In genomic region chr1:198977909-198978308, GRCh38 we compare ENCODE assay signal across 26 cellular contexts.
A peak's percentile ranks its signal among the peaks of the same experiment; 100 is the strongest.
DNase-seq lines count a peak whose midpoint lies in the region; ATAC-seq, FAIRE-seq and TF ChIP-seq lines count a peak whose summit lies in the region.
"Had no signal": no experiment of that assay in that cellular context is flagged by ENCODE, and none has a peak within 500 bp of the region (broad histone marks: within the 10 kb centered on the region; RNA-seq: fewer than 3 reads in every experiment).

No MANE protein-coding gene starts in this region.

- no peaks in the 10 kb centered on the region for H3K9me3 Mint-ChIP-seq in activated CD4-positive, alpha-beta T cell treated with anti-CD3 and anti-CD28 coated beads for 36 hours (ENCODE audit: low read depth)
- H3K9me3 Mint-ChIP-seq in natural killer cell treated with Interleukin-12 subunit alpha and Interleukin-12 subunit beta and Interleukin-15 and Interleukin-18, amount 100 ng/mL, for 72 hours = no peaks in the 10 kb centered on the region
- no peaks in the 10 kb centered on the region for H3K9me3 Mint-ChIP-seq in natural killer cell
- no peaks in the 10 kb centered on the region for H3K9me3 Mint-ChIP-seq in stimulated activated effector memory CD8-positive, alpha-beta T cell treated with anti-CD3 and anti-CD28 coated beads, Interleukin-12 subunit alpha, Interleukin-12 subunit beta, amount 100 ng/mL, for 72 hours
- H3K9me3 Mint-ChIP-seq: CD4-positive, alpha-beta T cell had no signal

- H3K36me3 Mint-ChIP-seq in activated CD4-positive, alpha-beta T cell treated with anti-CD3 and anti-CD28 coated beads for 36 hours (ENCODE audit: low read depth) = no peaks in the 10 kb centered on the region
- H3K36me3 Mint-ChIP-seq in natural killer cell treated with Interleukin-12 subunit alpha and Interleukin-12 subunit beta and Interleukin-15 and Interleukin-18, amount 100 ng/mL, for 72 hours = no peaks in the 10 kb centered on the region
- no peaks in the 10 kb centered on the region for H3K36me3 Mint-ChIP-seq in natural killer cell
- no peaks in the 10 kb centered on the region for H3K36me3 Mint-ChIP-seq in stimulated activated effector memory CD8-positive, alpha-beta T cell treated with anti-CD3 and anti-CD28 coated beads, Interleukin-12 subunit alpha, Interleukin-12 subunit beta, amount 100 ng/mL, for 72 hours

- ATAC-seq in activated CD4-positive, alpha-beta T cell treated with anti-CD3 and anti-CD28 coated beads for 36 hours = peak; percentile 72
- ATAC-seq in natural killer cell treated with Interleukin-12 subunit alpha and Interleukin-12 subunit beta and Interleukin-15 and Interleukin-18, amount 100 ng/mL, for 72 hours = peak in 1 of 2 donors; percentile 68
- ATAC-seq in natural killer cell (no peak), GM18873 (IDR thresholded peaks at IDR 0.05; ENCODE audit: low FRiP score, unreplicated experiment) (no peak)
- ATAC-seq in stimulated activated effector memory CD8-positive, alpha-beta T cell treated with anti-CD3 and anti-CD28 coated beads, Interleukin-12 subunit alpha, Interleukin-12 subunit beta, amount 100 ng/mL, for 72 hours = peak; percentile 65
- ATAC-seq: SK-N-SH treated with all-trans-retinoic acid at 6 μM for 48 hours had no signal

- FAIRE-seq in small intestine (lab: Jason Lieb, UNC) = no peak
- FAIRE-seq: G401.6, H1 had no signal

- CTCF ChIA-PET in activated CD4-positive, alpha-beta T cell treated with anti-CD3 and anti-CD28 coated beads for 36 hours (lab: Charles Lee) = no interaction called here

- POLR2A ChIA-PET in activated CD4-positive, alpha-beta T cell treated with anti-CD3 and anti-CD28 coated beads for 36 hours (lab: Charles Lee) = no interaction called here

- H3K27me3 ChIP-seq in small intestine (ENCODE audit: control insufficient read depth in 2 of 2, insufficient read depth in 2 of 2, low read length in 2 of 2) = no peaks in the 10 kb centered on the region
- H3K27me3 ChIP-seq: BLaER1, Peyer's patch had no signal

- WGBS in small intestine, 3 donors = 71 to 93% (median 81%) methylated on average over 1 of the region's 1 CpG

- H3K27me3 Mint-ChIP-seq in activated CD4-positive, alpha-beta T cell treated with anti-CD3 and anti-CD28 coated beads for 36 hours = no peaks in the 10 kb centered on the region
- H3K27me3 Mint-ChIP-seq in natural killer cell treated with Interleukin-12 subunit alpha and Interleukin-12 subunit beta and Interleukin-15 and Interleukin-18, amount 100 ng/mL, for 72 hours = no peaks in the 10 kb centered on the region
- no peaks in the 10 kb centered on the region for H3K27me3 Mint-ChIP-seq in natural killer cell (ENCODE audit: low read depth in 2 of 2)
- H3K27me3 Mint-ChIP-seq: CD4-positive, alpha-beta T cell had no signal

- peaks cover 12% of the 10 kb centered on the region for H3K4me1 Mint-ChIP-seq in activated CD4-positive, alpha-beta T cell treated with anti-CD3 and anti-CD28 coated beads for 36 hours
- peaks cover 13 to 22% of the 10 kb centered on the region in 2 donors for H3K4me1 Mint-ChIP-seq in natural killer cell treated with Interleukin-12 subunit alpha and Interleukin-12 subunit beta and Interleukin-15 and Interleukin-18, amount 100 ng/mL, for 72 hours (ENCODE audit: low read depth in 2 of 2)
- peaks cover 0 to 5% of the 10 kb centered on the region in 2 donors for H3K4me1 Mint-ChIP-seq in natural killer cell
- no peaks in the 10 kb centered on the region for H3K4me1 Mint-ChIP-seq in stimulated activated effector memory CD8-positive, alpha-beta T cell treated with anti-CD3 and anti-CD28 coated beads, Interleukin-12 subunit alpha, Interleukin-12 subunit beta, amount 100 ng/mL, for 72 hours

- no peak overlapping the region for H3K27ac Mint-ChIP-seq in activated CD4-positive, alpha-beta T cell treated with anti-CD3 and anti-CD28 coated beads for 36 hours
- no peak overlapping the region for H3K27ac Mint-ChIP-seq in natural killer cell treated with Interleukin-12 subunit alpha and Interleukin-12 subunit beta and Interleukin-15 and Interleukin-18, amount 100 ng/mL, for 72 hours
- H3K27ac Mint-ChIP-seq in natural killer cell = no peak overlapping the region
- H3K27ac Mint-ChIP-seq in stimulated activated effector memory CD8-positive, alpha-beta T cell treated with anti-CD3 and anti-CD28 coated beads, Interleukin-12 subunit alpha, Interleukin-12 subunit beta, amount 100 ng/mL, for 72 hours = no peak overlapping the region
- H3K27ac Mint-ChIP-seq: CD4-positive, alpha-beta T cell had no signal

- TF ChIP-seq CTCF in natural killer cell (IDR thresholded peaks at IDR 0.05) = no peak

- no peaks in the 10 kb centered on the region for H3K36me3 ChIP-seq in small intestine (ENCODE audit: control insufficient read depth in 2 of 2, insufficient read depth in 2 of 2, low read length in 2 of 2)
- H3K36me3 ChIP-seq: BLaER1, Peyer's patch had no signal

- H3K4me3 ChIP-seq in small intestine (ENCODE audit: low read depth in 1 of 2, low read length in 2 of 2) = no peak overlapping the region
- H3K4me3 ChIP-seq: BLaER1, Peyer's patch had no signal

- intact Hi-C loops in activated CD4-positive, alpha-beta T cell treated with anti-CD3 and anti-CD28 coated beads for 36 hours (cut with DNase I, micrococcal nuclease) = no loop called here
- intact Hi-C loops in natural killer cell (cut with micrococcal nuclease) = no loop called here

- no peak overlapping the region for H3K27ac ChIP-seq in small intestine (ENCODE audit: low read depth in 1 of 2, low read length in 1 of 2)
- H3K27ac ChIP-seq: 22Rv1, BLaER1, KMS-11, Peyer's patch had no signal

- H3K9me3 ChIP-seq in small intestine (ENCODE audit: control insufficient read depth, low read depth) = no peaks in the 10 kb centered on the region
- H3K9me3 ChIP-seq: Caco-2, Peyer's patch had no signal

- no peaks in the 10 kb centered on the region for H3K4me1 ChIP-seq in small intestine (ENCODE audit: control insufficient read depth in 2 of 2, insufficient read depth in 1 of 2, low read depth in 1 of 2, low read length in 1 of 2)
- H3K4me1 ChIP-seq: BLaER1, Caco-2, Peyer's patch had no signal

- DNase-seq in activated CD4-positive, alpha-beta T cell treated with anti-CD3 and anti-CD28 coated beads for 36 hours = no peak
- no peak for DNase-seq in activated CD4-positive, alpha-beta T cell treated with anti-CD3 and anti-CD28 coated beads for 1 hour
- no peak for DNase-seq in natural killer cell treated with Interleukin-12 subunit alpha and Interleukin-12 subunit beta and Interleukin-15 and Interleukin-18, amount 100 ng/mL, for 72 hours (ENCODE audit: low spot score)
- DNase-seq in natural killer cell (no peak), NCI-H82 (lab: John Stamatoyannopoulos, UW) (peak; percentile 53), small intestine (no peak)
- DNase-seq in stimulated activated effector memory CD8-positive, alpha-beta T cell treated with anti-CD3 and anti-CD28 coated beads, Interleukin-12 subunit alpha, Interleukin-12 subunit beta, amount 100 ng/mL, for 72 hours (ENCODE audit: low spot score in 2 of 2) = no peak
- DNase-seq: ACHN; Caco-2; CD4-positive, alpha-beta T cell; DMS153; IMR-90; NCI-H1105; NCI-H146; NCI-H2029; NCI-H226; NCI-H510A treated with DMSO at 0.1 percent for 48 hours; NCI-H748 treated with DMSO at 0.1 percent for 48 hours; Peyer's patch had no signal

- no peak overlapping the region for H3K4me3 Mint-ChIP-seq in activated CD4-positive, alpha-beta T cell treated with anti-CD3 and anti-CD28 coated beads for 36 hours
- peak overlapping the region; percentile 56 for H3K4me3 Mint-ChIP-seq in natural killer cell treated with Interleukin-12 subunit alpha and Interleukin-12 subunit beta and Interleukin-15 and Interleukin-18, amount 100 ng/mL, for 72 hours
- H3K4me3 Mint-ChIP-seq in natural killer cell = no peak overlapping the region
- no peak overlapping the region for H3K4me3 Mint-ChIP-seq in stimulated activated effector memory CD8-positive, alpha-beta T cell treated with anti-CD3 and anti-CD28 coated beads, Interleukin-12 subunit alpha, Interleukin-12 subunit beta, amount 100 ng/mL, for 72 hours
- H3K4me3 Mint-ChIP-seq: CD4-positive, alpha-beta T cell had no signal

Comparison
In these comparisons a context has a peak if more than half of its experiments do, and no peak if none do; other contexts are left out.
1. ATAC-seq: peak in activated CD4-positive, alpha-beta T cell treated with anti-CD3 and anti-CD28 coated beads for 36 hours (single experiment) and stimulated activated effector memory CD8-positive, alpha-beta T cell treated with anti-CD3 and anti-CD28 coated beads, Interleukin-12 subunit alpha, Interleukin-12 subunit beta, amount 100 ng/mL, for 72 hours (single experiment); none in natural killer cell (0 of 3) and GM18873 (single experiment).